In genomic region chr5:10563940-10564837, GRCh38 we compare ENCODE assay signal across 1 cellular context.
TF ChIP-seq lines count a peak whose summit lies in the region.

Gene ANKRD33B, plus strand, starts transcription at chr5:10564070. Its CDS starts 398 bp downstream, at chr5:10564468.

TF ChIP-seq in HEK293, 187 proteins besides CTCF, POLR2A, EP300 and RAD21 (continued from another document and continues in another):
- TF ChIP-seq ZNF311 (tag by site-specific recombination; IDR thresholded peaks at IDR 0.05; ENCODE audit: borderline replicate concordance) (no peak), ZNF155 (tag by site-specific recombination; IDR thresholded peaks at IDR 0.05) (no peak), ZBTB48 (tag by site-specific recombination; IDR thresholded peaks at IDR 0.05) (no peak), ZBTB1 (tag by site-specific recombination; IDR thresholded peaks at IDR 0.05) (no peak), PRDM10 (tag by site-specific recombination; IDR thresholded peaks at IDR 0.05) (no peak), SP7 (tag by site-specific recombination; IDR thresholded peaks at IDR 0.05) (no peak), ZNF843 (tag by site-specific recombination; IDR thresholded peaks at IDR 0.05) (no peak), ZNF26 (tag by site-specific recombination; IDR thresholded peaks at IDR 0.05) (no peak), ZNF785 (tag by site-specific recombination; IDR thresholded peaks at IDR 0.05) (no peak), KLF10 (tag by site-specific recombination; IDR thresholded peaks at IDR 0.05) (peak; percentile 97), ZBTB21 (tag by site-specific recombination; IDR thresholded peaks at IDR 0.05) (no peak), ZBTB20 (tag by site-specific recombination; IDR thresholded peaks at IDR 0.05) (no peak), ZNF621 (tag by site-specific recombination; IDR thresholded peaks at IDR 0.05) (no peak), SETDB1 (IDR thresholded peaks at IDR 0.05; ENCODE audit: insufficient read length, low read length) (no peak), SP2 (tag by site-specific recombination; IDR thresholded peaks at IDR 0.05) (peak; percentile 67), ZNF830 (tag by site-specific recombination; IDR thresholded peaks at IDR 0.05; ENCODE audit: low read depth) (no peak), ZNF214 (tag by site-specific recombination; IDR thresholded peaks at IDR 0.05; ENCODE audit: borderline replicate concordance) (no peak), MYNN (tag by site-specific recombination; IDR thresholded peaks at IDR 0.05; ENCODE audit: borderline replicate concordance) (no peak), YY2 (tag by site-specific recombination; IDR thresholded peaks at IDR 0.05) (no peak), ZNF391 (tag by site-specific recombination; IDR thresholded peaks at IDR 0.05; ENCODE audit: borderline replicate concordance, low read depth) (no peak), AEBP2 (tag by site-specific recombination; IDR thresholded peaks at IDR 0.05; ENCODE audit: borderline replicate concordance) (no peak), ZSCAN18 (tag by site-specific recombination; IDR thresholded peaks at IDR 0.05) (no peak), REST (tag by site-specific recombination; IDR thresholded peaks at IDR 0.05) (no peak), ZFHX2 (tag by site-specific recombination; conservative IDR thresholded peaks at IDR 0.05) (peak; percentile 28), ZNF341 (tag by site-specific recombination; IDR thresholded peaks at IDR 0.05; ENCODE audit: low read depth) (no peak), ZNF433 (tag by site-specific recombination; IDR thresholded peaks at IDR 0.05; ENCODE audit: low read depth) (no peak), ZBTB8A (tag by site-specific recombination; IDR thresholded peaks at IDR 0.05) (peak; percentile 6; the same call in 1 of the 2 replicates), FEZF1 (tag by site-specific recombination; IDR thresholded peaks at IDR 0.05) (no peak), ZNF274 (IDR thresholded peaks at IDR 0.05; ENCODE audit: low read length) (no peak), ZNF274 (tag by site-specific recombination; IDR thresholded peaks at IDR 0.05; ENCODE audit: borderline replicate concordance) (no peak), ZNF544 (tag by site-specific recombination; IDR thresholded peaks at IDR 0.05) (no peak), KLF8 (tag by site-specific recombination; IDR thresholded peaks at IDR 0.05) (peak; percentile 71), ZNF174 (tag by site-specific recombination; IDR thresholded peaks at IDR 0.05) (0 out of 2 replicates have a peak, but pooled peaks have one; percentile 15), ZNF169 (tag by site-specific recombination; IDR thresholded peaks at IDR 0.05) (no peak), ZNF426 (tag by site-specific recombination; IDR thresholded peaks at IDR 0.05) (no peak), MZF1 (tag by site-specific recombination; IDR thresholded peaks at IDR 0.05; ENCODE audit: borderline replicate concordance) (no peak), ZNF585B (tag by site-specific recombination; IDR thresholded peaks at IDR 0.05) (no peak), MEIS1 (CRISPR knock-in tag; IDR thresholded peaks at IDR 0.05; ENCODE audit: borderline replicate concordance) (0 out of 2 replicates have a peak, but pooled peaks have one; percentile 17), ZNF18 (tag by site-specific recombination; IDR thresholded peaks at IDR 0.05) (no peak), ZNF148 (tag by site-specific recombination; IDR thresholded peaks at IDR 0.05; ENCODE audit: borderline replicate concordance) (no peak), GLI4 (tag by site-specific recombination; IDR thresholded peaks at IDR 0.05) (no peak), ZBTB7A (tag by site-specific recombination; IDR thresholded peaks at IDR 0.05; ENCODE audit: low read depth) (0 out of 2 replicates have a peak, but pooled peaks have one; percentile 65), REPIN1 (tag by site-specific recombination; IDR thresholded peaks at IDR 0.05; ENCODE audit: low read depth) (no peak), ZNF623 (tag by site-specific recombination; IDR thresholded peaks at IDR 0.05) (no peak), EGR2 (tag by site-specific recombination; IDR thresholded peaks at IDR 0.05; ENCODE audit: low read depth) (0 out of 2 replicates have a peak, but pooled peaks have one; percentile 4), ZNF398 (tag by site-specific recombination; IDR thresholded peaks at IDR 0.05) (no peak; the same call in 1 of the 2 replicates), ZNF654 (tag by site-specific recombination; IDR thresholded peaks at IDR 0.05; ENCODE audit: low read depth) (no peak), ZEB2 (tag by site-specific recombination; IDR thresholded peaks at IDR 0.05) (no peak)
